14 cellular contexts compared by ENCODE assay signal in the genomic region with DNA sequence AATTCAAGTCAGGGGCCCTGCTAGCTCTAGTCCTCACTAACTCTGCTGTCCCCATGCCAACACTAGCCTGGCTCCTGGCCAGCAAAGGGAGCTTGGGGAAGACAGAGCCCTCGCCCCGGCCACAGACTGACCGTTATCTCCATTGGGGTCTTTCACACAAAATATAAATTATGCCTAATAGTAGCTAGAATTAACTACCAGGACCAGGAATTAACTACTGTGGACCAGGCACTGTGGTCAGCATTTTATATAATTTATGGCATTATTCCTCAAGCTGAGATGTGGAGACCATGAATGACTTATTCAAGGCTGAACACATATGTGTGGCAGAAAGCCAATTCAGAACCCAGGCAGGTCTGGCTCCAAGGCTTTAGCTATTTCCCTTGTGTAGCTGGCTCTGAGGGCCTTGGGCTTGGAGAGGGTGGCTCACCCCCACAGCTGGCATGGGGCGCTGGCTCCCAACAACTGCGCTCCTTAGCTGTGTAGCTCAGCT. TPM values are rescaled to one million over a fixed set of nuclear protein-coding genes. Genes with fewer than 3 reads are reported as not detected.
DNase-seq lines count a peak whose midpoint lies in the region; ATAC-seq and TF ChIP-seq lines count a peak whose summit lies in the region.
"Had no signal": no experiment of that assay in that cellular context is flagged by ENCODE, and none has a peak within 500 bp of the region (broad histone marks: within the 10 kb centered on the region; RNA-seq: fewer than 3 reads in every experiment).

No MANE protein-coding gene starts in this region.

- no peaks in the 10 kb centered on the region for H3K79me2 ChIP-seq in SK-N-SH (ENCODE audit: insufficient read depth)

- peak in 1 of 2 experiments; percentile 88; a peak in 2 of 4 replicates for TF ChIP-seq EP300 in SK-N-SH (IDR thresholded peaks at IDR 0.05; ENCODE audit: borderline replicate concordance in 1 of 2, low read depth in 1 of 2, low read length in 1 of 2)

- H3K9me3 ChIP-seq in SK-N-SH, result no peaks in the 10 kb centered on the region
- H3K9me3 ChIP-seq: BLaER1 had no signal

- no peak for TF ChIP-seq RAD21 in SK-N-SH (IDR thresholded peaks at IDR 0.05; ENCODE audit: low read length)

- POLR2A ChIA-PET in SK-N-SH (lab: Yijun Ruan, JAX), result interaction anchor here (0.9 to 1.4 kb wide), 3 partner anchors 12 to 50 kb away, joined by 3 to 4 read pairs (median 3); no protein-coding TSS in a partner anchor

- no peaks in the 10 kb centered on the region for H3K27me3 ChIP-seq in SK-N-SH (ENCODE audit: insufficient read depth)
- H3K27me3 ChIP-seq: BLaER1 had no signal

- 0% methylated on average over 4 of the region's 5 CpGs for WGBS in SK-N-SH (ENCODE audit: low lambda C conversion rate)

- DNase-seq in DMS 273 (lab: John Stamatoyannopoulos, UW; ENCODE audit: unreplicated experiment) (peak; percentile 19), DMS 273 treated with DMSO at 0.1 percent for 48 hours (lab: John Stamatoyannopoulos, UW) (no peak), DMS79 (lab: John Stamatoyannopoulos, UW) (peak; percentile 61), SK-N-SH (peak; percentile 77), HCEC 1CT (no peak)
- no peak for DNase-seq in activated CD4-positive, alpha-beta T cell treated with anti-CD3 and anti-CD28 coated beads for 4 hours
- DNase-seq: CD8-positive, alpha-beta memory T cell; DMS153; GF-D8 had no signal

- TF ChIP-seq CTCF in SK-N-SH (IDR thresholded peaks at IDR 0.05) (no peak), nephron (IDR thresholded peaks at IDR 0.05; ENCODE audit: unreplicated experiment in 3 of 3) (no peak)

- H3K4me1 Mint-ChIP-seq in nephron, result peaks cover 80% of the 10 kb centered on the region
- H3K4me1 Mint-ChIP-seq: CD8-positive, alpha-beta memory T cell had no signal

- H3K36me3 ChIP-seq in SK-N-SH (replicated peaks in 1 of 2; ENCODE audit: control insufficient read depth in 1 of 2, insufficient read depth in 2 of 2, low read length in 1 of 2), result no peaks in the 10 kb centered on the region
- H3K36me3 ChIP-seq: BLaER1 had no signal

- H2AFZ ChIP-seq in SK-N-SH (ENCODE audit: low read depth), result no peak overlapping the region

- no peak for ATAC-seq in HG03460 (IDR thresholded peaks at IDR 0.05; ENCODE audit: unreplicated experiment)
- ATAC-seq: HCT116 had no signal

- H3K4me3 ChIP-seq in SK-N-SH (ENCODE audit: low read depth in 2 of 2, low read length in 1 of 2), result no peak overlapping the region
- H3K4me3 ChIP-seq: BLaER1 had no signal

- H3K9me2 ChIP-seq in SK-N-SH, result no peaks in the 10 kb centered on the region

- H3K9me3 Mint-ChIP-seq in nephron, result peaks cover 3% of the 10 kb centered on the region

- peak overlapping the region; percentile 40 to 67 (median 63) for H3K27ac Mint-ChIP-seq in nephron
- H3K27ac Mint-ChIP-seq: CD8-positive, alpha-beta memory T cell had no signal

- H4K20me1 ChIP-seq in SK-N-SH (ENCODE audit: insufficient read depth), result no peaks in the 10 kb centered on the region
- H4K20me1 ChIP-seq: BLaER1 had no signal

- H3K4me3 Mint-ChIP-seq in nephron, result peak overlapping the region in 1 of 3 experiments; percentile 11
- H3K4me3 Mint-ChIP-seq: CD8-positive, alpha-beta memory T cell had no signal

- no peak overlapping the region for H3K4me2 ChIP-seq in SK-N-SH
- H3K4me2 ChIP-seq: BLaER1 had no signal

- CTCF ChIA-PET in SK-N-SH (lab: Yijun Ruan, JAX), result interaction anchor here (1.4 to 5.2 kb wide), 4 partner anchors 18 to 72 kb away, joined by 3 to 32 read pairs (median 17); no protein-coding TSS in a partner anchor

- peak overlapping the region in 1 of 2 experiments; percentile 93; a peak in 2 of 4 replicates for H3K27ac ChIP-seq in SK-N-SH (ENCODE audit: low read depth in 2 of 2, low read length in 1 of 2)
- H3K27ac ChIP-seq: 22Rv1, BLaER1 had no signal

- no peaks in the 10 kb centered on the region for H3K36me3 Mint-ChIP-seq in nephron (ENCODE audit: low read depth)
- H3K36me3 Mint-ChIP-seq: CD8-positive, alpha-beta memory T cell had no signal

- H3K9ac ChIP-seq in SK-N-SH, result no peak overlapping the region
- H3K9ac ChIP-seq: BLaER1 had no signal

- peaks cover 0 to 65% of the 10 kb centered on the region in 2 experiments; a peak in 2 of 4 replicates for H3K4me1 ChIP-seq in SK-N-SH (ENCODE audit: control insufficient read depth in 1 of 2, insufficient read depth in 2 of 2, low read depth in 1 of 2, low read length in 1 of 2)

- H3F3A ChIP-seq in SK-N-SH (replicated peaks; ENCODE audit: insufficient read depth), result no peaks in the 10 kb centered on the region

- H3K27me3 Mint-ChIP-seq in nephron (ENCODE audit: low read depth), result peaks cover 46% of the 10 kb centered on the region

TF ChIP-seq in SK-N-SH, 30 proteins besides CTCF, POLR2A, EP300 and RAD21:
- TF ChIP-seq RCOR1 (IDR thresholded peaks at IDR 0.05; ENCODE audit: low read length), result peak; percentile 79
- 0 out of 2 replicates have a peak, but pooled peaks have one; percentile 53 for TF ChIP-seq MXI1 (IDR thresholded peaks at IDR 0.05; ENCODE audit: low read depth, low read length)
- TF ChIP-seq CHD2 (IDR thresholded peaks at IDR 0.05; ENCODE audit: low read length, partially characterized antibody), result peak; percentile 51
- no peak for TF ChIP-seq RFX5 (IDR thresholded peaks at IDR 0.05; ENCODE audit: low read length)
- peak; percentile 90 for TF ChIP-seq GATA2 (CRISPR knock-in tag; IDR thresholded peaks at IDR 0.05)
- TF ChIP-seq TAF1 (IDR thresholded peaks at IDR 0.05; ENCODE audit: borderline replicate concordance, low read depth, low read length), result no peak
- peak; percentile 77 for TF ChIP-seq FOXJ3 (CRISPR knock-in tag; IDR thresholded peaks at IDR 0.05)

RNA-seq across cellular contexts. Expression of a gene that starts 49.2 kb away (rescaled TPM):
- polyA plus RNA-seq in SK-N-SH (2012; rRNA removed), result 0.26 and 0.63 TPM in 2 replicates
- 0.17 and 0.71 TPM in 2 replicates for polyA plus RNA-seq in SK-N-SH (2012; cell fraction: cytosol; rRNA removed)
- 0.30 and 0.83 TPM in 2 replicates for polyA plus RNA-seq in SK-N-SH (2012; cell fraction: nucleus; rRNA removed)
- polyA plus RNA-seq: CD8-positive, alpha-beta memory T cell had no signal

Comparison
In these comparisons a context has a peak if more than half of its experiments do, and no peak if none do; other contexts are left out.
1. DNase-seq: peak in DMS 273 (single experiment), DMS79 (single experiment) and SK-N-SH (single experiment); none in DMS 273 treated with DMSO at 0.1 percent for 48 hours (single experiment), activated CD4-positive, alpha-beta T cell treated with anti-CD3 and anti-CD28 coated beads for 4 hours (0 of 2) and HCEC 1CT (single experiment).